ENCODE assay signal across 8 cellular contexts in genomic region chr14:76812422-76813383, GRCh38. TPM values are rescaled to one million over a fixed set of nuclear protein-coding genes. Genes with fewer than 3 reads are reported as not detected.
DNase-seq lines count a peak whose midpoint lies in the region; ATAC-seq, FAIRE-seq and TF ChIP-seq lines count a peak whose summit lies in the region.

A gene with protein sequence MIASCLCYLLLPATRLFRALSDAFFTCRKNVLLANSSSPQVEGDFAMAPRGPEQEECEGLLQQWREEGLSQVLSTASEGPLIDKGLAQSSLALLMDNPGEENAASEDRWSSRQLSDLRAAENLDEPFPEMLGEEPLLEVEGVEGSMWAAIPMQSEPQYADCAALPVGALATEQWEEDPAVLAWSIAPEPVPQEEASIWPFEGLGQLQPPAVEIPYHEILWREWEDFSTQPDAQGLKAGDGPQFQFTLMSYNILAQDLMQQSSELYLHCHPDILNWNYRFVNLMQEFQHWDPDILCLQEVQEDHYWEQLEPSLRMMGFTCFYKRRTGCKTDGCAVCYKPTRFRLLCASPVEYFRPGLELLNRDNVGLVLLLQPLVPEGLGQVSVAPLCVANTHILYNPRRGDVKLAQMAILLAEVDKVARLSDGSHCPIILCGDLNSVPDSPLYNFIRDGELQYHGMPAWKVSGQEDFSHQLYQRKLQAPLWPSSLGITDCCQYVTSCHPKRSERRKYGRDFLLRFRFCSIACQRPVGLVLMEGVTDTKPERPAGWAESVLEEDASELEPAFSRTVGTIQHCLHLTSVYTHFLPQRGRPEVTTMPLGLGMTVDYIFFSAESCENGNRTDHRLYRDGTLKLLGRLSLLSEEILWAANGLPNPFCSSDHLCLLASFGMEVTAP (minus strand): TSS chr14:76812882. CDS start chr14:76812827, 55 bp downstream.

- no peak for TF ChIP-seq CTCF in AG10803 (conservative IDR thresholded peaks at IDR 0.05; ENCODE audit: low read length)

- peak within 1 kb of the TSS; percentile 76 for H3K4me3 ChIP-seq in AG10803 (ENCODE audit: low read length)

- ATAC-seq in HG03432 (IDR thresholded peaks at IDR 0.05; ENCODE audit: unreplicated experiment) = peak; percentile 92

- DNase-seq in AG10803 (ENCODE audit: low read depth) (peak; percentile 93), NCI-H460 (ENCODE audit: extremely low read depth, low read depth) (peak; percentile 93), cerebellar cortex (ENCODE audit: low spot score) (peak; percentile 93)
- DNase-seq in activated CD4-positive, CD25-positive, alpha-beta regulatory T cell treated with anti-CD3 and anti-CD28 coated beads, Interleukin-2, amount 50 U/mL, for 72 hours = peak; percentile 98
- DNase-seq in stimulated activated CD4-positive, alpha-beta T cell treated with anti-CD3 and anti-CD28 coated beads, Interleukin-12 subunit alpha, Interleukin-12 subunit beta, amount 100 ng/mL, for 24 hours (ENCODE audit: low read depth in 2 of 2) = peak; percentile 94 to 95

- peak; percentile 27 for FAIRE-seq in islet of Langerhans (lab: Jason Lieb, UNC)

- TF ChIP-seq POLR2A in GM19099 (IDR thresholded peaks at IDR 0.05; ENCODE audit: extremely low read depth, insufficient read length, low read depth) = peak; percentile 84

RNA-seq across cellular contexts. Expression of the gene that starts here (rescaled TPM):
- total RNA-seq in NCI-H460 (2014; rRNA removed; shearing (Covaris generic)) = 13.5 and 14.8 TPM in 2 replicates
- polyA plus RNA-seq in NCI-H460 (2014; cell fraction: nucleus; rRNA removed) = 27.1 and 42.2 TPM in 2 replicates

Comparison
In these comparisons a context has a peak if more than half of its experiments do, and no peak if none do; other contexts are left out.
1. Peak in every context shown above with its lines: DNase-seq, ATAC-seq and H3K4me3 ChIP-seq.